8 cellular contexts compared by ENCODE assay signal in genomic region chr10:28628184-28628893, GRCh38. TPM values are rescaled to one million over a fixed set of nuclear protein-coding genes. Genes with fewer than 3 reads are reported as not detected.
DNase-seq lines count a peak whose midpoint lies in the region; ATAC-seq, FAIRE-seq and TF ChIP-seq lines count a peak whose summit lies in the region.

No MANE protein-coding gene starts in this region.

- peak; percentile 92 for FAIRE-seq in HepG2 (lab: Jason Lieb, UNC)

- no peak overlapping the region for H3K27ac ChIP-seq in HepG2 (ENCODE audit: extremely low read length, insufficient read depth, low read length)

- no peaks in the 10 kb centered on the region for H4K20me1 ChIP-seq in HepG2 (ENCODE audit: insufficient read depth, low read length)

- CTCF ChIA-PET in HepG2 (lab: Yijun Ruan, JAX; ENCODE audit: low intra/inter-chr PET ratio, low total read pairs) = interaction anchor here (0.9 to 1.9 kb wide), 4 partner anchors 500 to 676 kb away, joined by 3 to 14 read pairs (median 7); no protein-coding TSS in a partner anchor

- H3K9ac ChIP-seq in HepG2 (ENCODE audit: insufficient read depth, low read depth, low read length) = no peak overlapping the region

- peak; percentile 84 for TF ChIP-seq RAD21 in HepG2 (CRISPR knock-in tag; IDR thresholded peaks at IDR 0.05)

- POLR2A ChIA-PET in HepG2 (lab: Yijun Ruan, JAX) = no interaction called here

- no peak overlapping the region for H2AFZ ChIP-seq in HepG2 (ENCODE audit: low read length)

- intact Hi-C loops in HepG2 (cut with micrococcal nuclease; ENCODE audit: unreplicated experiment) = loop anchor here (1.0 to 2.0 kb wide), 2 partner anchors 34 to 676 kb away; no protein-coding TSS in a partner anchor

- no TSS peak for BruUV-seq in HepG2 (replicated peaks; lab: Mats Ljungman, UMichigan)

- H3K79me2 ChIP-seq in HepG2 (ENCODE audit: insufficient read depth, low read length) = no peaks in the 10 kb centered on the region

- peak; percentile 62 for ATAC-seq in HG03039 (IDR thresholded peaks at IDR 0.05; ENCODE audit: unreplicated experiment)
- ATAC-seq in HepG2 = peak; percentile 87

- WGBS in HepG2 (ENCODE audit: low lambda C conversion rate) = 5% methylated on average over 11 of the region's 15 CpGs

- no peaks in the 10 kb centered on the region for H3K36me3 ChIP-seq in HepG2 (replicated peaks in 1 of 2; ENCODE audit: control insufficient read depth in 1 of 2, insufficient read depth in 2 of 2, low read length in 2 of 2)

- DNase-seq in NCI-H187 (lab: John Stamatoyannopoulos, UW) (peak; percentile 19 to 21), NCI-H187 treated with DMSO at 0.1 percent for 48 hours (lab: John Stamatoyannopoulos, UW) (no peak), NCI-H345 (lab: John Stamatoyannopoulos, UW) (peak; percentile 66), choroid plexus epithelial cell (ENCODE audit: low read depth) (peak; percentile 90), HepG2 (ENCODE audit: low spot score) (peak; percentile 62)
- DNase-seq in activated CD4-positive, alpha-beta T cell treated with anti-CD3 and anti-CD28 coated beads for 24 hours (ENCODE audit: low read depth in 2 of 2) = peak; percentile 43 to 60
- DNase-seq in stimulated activated CD4-positive, alpha-beta T cell treated with anti-CD3 and anti-CD28 coated beads, Interleukin-4, amount 100 ng/mL, for 4 hours = peak; percentile 44 to 64

- TF ChIP-seq CTCF in choroid plexus epithelial cell (conservative IDR thresholded peaks at IDR 0.05; ENCODE audit: low read depth, low read length) = peak; percentile 98
- TF ChIP-seq CTCF in HepG2 (CRISPR knock-in tag; IDR thresholded peaks at IDR 0.05) = peak; percentile 92

- no peak for TF ChIP-seq EP300 in HepG2 (IDR thresholded peaks at IDR 0.05; ENCODE audit: low read depth in 2 of 2, low read length in 2 of 2)
- no peak for TF ChIP-seq EP300 in HepG2 (CRISPR knock-in tag; IDR thresholded peaks at IDR 0.05; ENCODE audit: borderline replicate concordance)

- in situ Hi-C loops in HepG2 (cut with HindIII; ENCODE audit: extremely low pct_ligation_motif_present, low pct_unique_long_range_greater_than_20kb) = no loop called here

- H3K4me3 ChIP-seq in choroid plexus epithelial cell (ENCODE audit: low read depth, low read length) = no peak overlapping the region
- H3K4me3 ChIP-seq in HepG2 (replicated peaks in 1 of 3; ENCODE audit: insufficient read depth in 1 of 3, low read depth in 2 of 3, low read length in 3 of 3) = no peak overlapping the region

- H3K4me2 ChIP-seq in HepG2 (ENCODE audit: low read depth, low read length) = 0 out of 2 replicates have a peak overlapping the region, but pooled peaks have one; percentile 1

- H3K4me1 ChIP-seq in HepG2 (ENCODE audit: insufficient read depth, low read length) = peaks cover 16% of the 10 kb centered on the region

- H3K9me3 ChIP-seq in HepG2 (ENCODE audit: low read length) = no peaks in the 10 kb centered on the region

- no peak for TF ChIP-seq POLR2A in HepG2 (IDR thresholded peaks at IDR 0.05; ENCODE audit: insufficient read depth in 1 of 2, low read depth in 2 of 2, low read length in 2 of 2)

- peaks cover 0 to 4% of the 10 kb centered on the region in 2 experiments; a peak in 1 of 5 replicates for H3K27me3 ChIP-seq in HepG2 (ENCODE audit: control insufficient read depth in 1 of 2, insufficient read depth in 2 of 2, low read length in 2 of 2)

TF ChIP-seq in HepG2, 621 proteins besides CTCF, POLR2A, EP300 and RAD21 (continues in another document):
- TF ChIP-seq HNF1B (CRISPR knock-in tag; IDR thresholded peaks at IDR 0.05) = peak; percentile 31; the same call in 1 of the 2 replicates
- no peak for TF ChIP-seq ZGPAT (CRISPR knock-in tag; IDR thresholded peaks at IDR 0.05)
- peak; percentile 68 for TF ChIP-seq FOSL2 (CRISPR knock-in tag; IDR thresholded peaks at IDR 0.05)
- TF ChIP-seq ATF3 (CRISPR knock-in tag; IDR thresholded peaks at IDR 0.05) = no peak
- TF ChIP-seq MAF1 (CRISPR knock-in tag; IDR thresholded peaks at IDR 0.05; ENCODE audit: borderline replicate concordance) = no peak
- no peak for TF ChIP-seq CSRNP1 (CRISPR knock-in tag; IDR thresholded peaks at IDR 0.05)
- TF ChIP-seq SOX6 (IDR thresholded peaks at IDR 0.05) = no peak
- TF ChIP-seq SOX6 (CRISPR knock-in tag; IDR thresholded peaks at IDR 0.05) = no peak
- TF ChIP-seq PRMT3 (CRISPR knock-in tag; IDR thresholded peaks at IDR 0.05; ENCODE audit: borderline replicate concordance, low read depth) = no peak

RNA-seq across cellular contexts. Expression of gene BAMBI, which starts 49.0 kb away (rescaled TPM):
- total RNA-seq in HepG2 (2016; rRNA removed; fragmentation: Illumina TruSeq; extraction: Trizol) = 13.2 and 23.6 TPM in 2 replicates
- total RNA-seq in HepG2 (2016; cell fraction: cytosol; rRNA removed; fragmentation: Illumina TruSeq; extraction: Trizol; ENCODE audit: low read depth) = 5.9 and 7.5 TPM in 2 replicates
- total RNA-seq in HepG2 (2016; cell fraction: insoluble cytoplasmic fraction; rRNA removed; fragmentation: Illumina TruSeq; extraction: Trizol) = 13.9 and 23.0 TPM in 2 replicates
- total RNA-seq in HepG2 (2016; cell fraction: membrane; rRNA removed; fragmentation: Illumina TruSeq; extraction: Trizol) = 12.2 and 13.9 TPM in 2 replicates
- total RNA-seq in HepG2 (2016; cell fraction: nucleus; rRNA removed; fragmentation: Illumina TruSeq; extraction: Trizol) = 26.5 and 27.4 TPM in 2 replicates
- polyA plus RNA-seq in HepG2 (2011; rRNA removed) = 12.0 and 12.9 TPM in 2 replicates
- 11.4 and 12.6 TPM in 2 replicates for polyA plus RNA-seq in HepG2 (2011; cell fraction: cytosol; rRNA removed)
- 15.1 and 17.1 TPM in 2 replicates for polyA plus RNA-seq in HepG2 (2011; cell fraction: nucleus; rRNA removed)
- polyA plus RNA-seq in HepG2 (2012) = 14.8 and 39.0 TPM in 2 replicates
- 3.1 and 4.6 TPM in 2 replicates for polyA plus RNA-seq in HepG2 (2016; cell fraction: cytosol; fragmentation: Illumina TruSeq; extraction: Trizol; ENCODE audit: low read depth)
- 11.2 and 12.5 TPM in 2 replicates for polyA plus RNA-seq in HepG2 (2016; cell fraction: insoluble cytoplasmic fraction; fragmentation: Illumina TruSeq; extraction: Trizol; ENCODE audit: low read depth)
- 6.7 and 8.6 TPM in 2 replicates for polyA plus RNA-seq in HepG2 (2016; cell fraction: membrane; fragmentation: Illumina TruSeq; extraction: Trizol; ENCODE audit: low read depth)
- polyA plus RNA-seq in HepG2 (2016; cell fraction: nucleus; fragmentation: Illumina TruSeq; extraction: Trizol; ENCODE audit: insufficient read depth, low read depth) = 45.7 and 45.8 TPM in 2 replicates
- polyA minus RNA-seq in HepG2 (2011; rRNA and poly(A)+ RNA removed; ENCODE audit: low replicate concordance) = 2.5 and 6.7 TPM in 2 replicates
- 6.2 and 7.0 TPM in 2 replicates for polyA minus RNA-seq in HepG2 (2011; cell fraction: cytosol; rRNA and poly(A)+ RNA removed)
- polyA minus RNA-seq in HepG2 (2011; cell fraction: nucleus; rRNA and poly(A)+ RNA removed) = 6.8 and 10.7 TPM in 2 replicates
